ENCODE assay signal across 1 cellular context in the genomic region with DNA sequence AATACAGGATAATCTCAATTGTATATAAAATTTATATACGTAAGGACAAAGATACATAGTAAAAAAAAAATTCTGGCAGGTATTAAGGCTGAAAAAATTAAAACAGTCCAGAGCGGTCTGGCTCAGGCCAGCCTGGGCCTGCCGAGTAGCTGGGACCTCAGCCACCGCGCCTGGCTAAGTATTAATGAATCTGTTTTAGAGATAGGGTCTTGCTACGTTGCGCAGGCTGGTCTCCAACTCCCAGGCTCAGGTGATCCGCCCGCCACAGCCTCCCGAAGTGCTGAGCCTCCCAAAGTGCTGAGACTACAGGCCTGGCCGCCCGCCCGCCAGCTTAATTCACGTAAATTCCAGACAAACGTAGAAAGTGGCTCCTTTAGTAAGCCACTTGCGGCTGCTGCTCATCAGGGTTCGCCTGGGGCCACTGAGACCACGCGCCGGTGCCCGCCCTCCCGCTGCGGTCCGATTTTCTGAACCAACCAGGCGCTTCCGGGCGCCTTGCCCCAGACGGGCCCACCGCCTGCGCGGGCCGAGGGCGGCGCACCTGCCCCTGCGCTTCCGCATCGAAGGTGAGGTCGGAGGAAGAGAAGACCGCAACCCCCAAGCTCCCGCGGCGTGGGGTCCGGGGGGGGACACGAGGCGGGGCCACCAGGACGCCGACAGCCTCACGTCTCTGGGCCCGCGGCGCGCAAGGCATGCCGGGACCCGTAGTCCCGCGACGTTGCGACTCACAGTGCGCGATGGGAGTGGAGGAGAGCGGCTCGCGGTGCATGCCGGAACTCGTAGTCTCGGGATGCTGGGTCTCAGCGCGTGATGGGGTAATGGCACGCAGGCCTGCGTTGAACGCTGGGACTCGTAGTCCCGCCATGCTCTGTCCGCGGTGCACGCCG.
A peak's percentile ranks its signal among the peaks of the same experiment; 100 is the strongest.
TF ChIP-seq lines count a peak whose summit lies in the region.

No MANE protein-coding gene starts in this region.

TF ChIP-seq in HEK293, 187 proteins besides CTCF, POLR2A, EP300 and RAD21 (continued from another document and continues in another):
- TF ChIP-seq ZNF391 (tag by site-specific recombination; IDR thresholded peaks at IDR 0.05; ENCODE audit: borderline replicate concordance, low read depth) (no peak), ZNF416 (tag by site-specific recombination; IDR thresholded peaks at IDR 0.05) (no peak), ZFP37 (tag by site-specific recombination; IDR thresholded peaks at IDR 0.05) (peak; percentile 85), ZNF19 (tag by site-specific recombination; IDR thresholded peaks at IDR 0.05; ENCODE audit: low read depth) (no peak), ZNF549 (tag by site-specific recombination; IDR thresholded peaks at IDR 0.05) (no peak), KLF16 (tag by site-specific recombination; IDR thresholded peaks at IDR 0.05) (peak; percentile 65; the same call in 1 of the 2 replicates), ZIC2 (tag by site-specific recombination; IDR thresholded peaks at IDR 0.05) (peak; percentile 95), ZNF302 (tag by site-specific recombination; IDR thresholded peaks at IDR 0.05; ENCODE audit: low read depth) (no peak), YY2 (tag by site-specific recombination; IDR thresholded peaks at IDR 0.05) (peak; percentile 97), ZNF324 (tag by site-specific recombination; IDR thresholded peaks at IDR 0.05) (peak; percentile 54; the same call in 1 of the 2 replicates), ZNF292 (tag by site-specific recombination; IDR thresholded peaks at IDR 0.05; ENCODE audit: borderline replicate concordance, low read depth) (no peak), KLF8 (tag by site-specific recombination; IDR thresholded peaks at IDR 0.05) (peak; percentile 79; the same call in 1 of the 2 replicates), ZNF701 (tag by site-specific recombination; IDR thresholded peaks at IDR 0.05) (no peak), ZNF76 (tag by site-specific recombination; IDR thresholded peaks at IDR 0.05; ENCODE audit: borderline replicate concordance, low read depth) (peak; percentile 100), ZNF366 (tag by site-specific recombination; conservative IDR thresholded peaks at IDR 0.05) (peak; percentile 63), ZNF529 (tag by site-specific recombination; IDR thresholded peaks at IDR 0.05; ENCODE audit: insufficient replicate concordance) (no peak), ZSCAN30 (tag by site-specific recombination; IDR thresholded peaks at IDR 0.05) (peak; percentile 83), ZNF747 (tag by site-specific recombination; IDR thresholded peaks at IDR 0.05) (no peak), ZNF174 (tag by site-specific recombination; IDR thresholded peaks at IDR 0.05) (no peak), ZNF404 (tag by site-specific recombination; IDR thresholded peaks at IDR 0.05) (no peak), ZNF629 (tag by site-specific recombination; IDR thresholded peaks at IDR 0.05) (no peak), KLF1 (tag by site-specific recombination; IDR thresholded peaks at IDR 0.05) (peak; percentile 50), GLIS2 (tag by site-specific recombination; IDR thresholded peaks at IDR 0.05) (peak; percentile 100), ZNF239 (tag by site-specific recombination; IDR thresholded peaks at IDR 0.05) (no peak), ZBTB17 (tag by site-specific recombination; IDR thresholded peaks at IDR 0.05) (peak; percentile 85), ZFP69B (tag by site-specific recombination; IDR thresholded peaks at IDR 0.05) (peak; percentile 97), ZNF660 (tag by site-specific recombination; IDR thresholded peaks at IDR 0.05) (peak; percentile 56; the same call in 1 of the 2 replicates), ZNF169 (tag by site-specific recombination; IDR thresholded peaks at IDR 0.05) (no peak), ZNF335 (tag by site-specific recombination; conservative IDR thresholded peaks at IDR 0.05) (peak; percentile 96), ZNF664 (tag by site-specific recombination; IDR thresholded peaks at IDR 0.05) (no peak), ZNF132 (tag by site-specific recombination; IDR thresholded peaks at IDR 0.05; ENCODE audit: borderline replicate concordance) (no peak), ZNF677 (tag by site-specific recombination; IDR thresholded peaks at IDR 0.05) (no peak), SCRT1 (tag by site-specific recombination; IDR thresholded peaks at IDR 0.05; ENCODE audit: borderline replicate concordance) (0 out of 2 replicates have a peak, but pooled peaks have one; percentile 8), ZNF121 (tag by site-specific recombination; IDR thresholded peaks at IDR 0.05) (peak; percentile 93), EGR2 (tag by site-specific recombination; IDR thresholded peaks at IDR 0.05; ENCODE audit: low read depth) (peak; percentile 77), ZNF514 (tag by site-specific recombination; IDR thresholded peaks at IDR 0.05) (no peak)
- TF ChIP-seq, protein P1, sequence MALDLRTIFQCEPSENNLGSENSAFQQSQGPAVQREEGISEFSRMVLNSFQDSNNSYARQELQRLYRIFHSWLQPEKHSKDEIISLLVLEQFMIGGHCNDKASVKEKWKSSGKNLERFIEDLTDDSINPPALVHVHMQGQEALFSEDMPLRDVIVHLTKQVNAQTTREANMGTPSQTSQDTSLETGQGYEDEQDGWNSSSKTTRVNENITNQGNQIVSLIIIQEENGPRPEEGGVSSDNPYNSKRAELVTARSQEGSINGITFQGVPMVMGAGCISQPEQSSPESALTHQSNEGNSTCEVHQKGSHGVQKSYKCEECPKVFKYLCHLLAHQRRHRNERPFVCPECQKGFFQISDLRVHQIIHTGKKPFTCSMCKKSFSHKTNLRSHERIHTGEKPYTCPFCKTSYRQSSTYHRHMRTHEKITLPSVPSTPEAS (tag by site-specific recombination; IDR thresholded peaks at IDR 0.05): 0 out of 2 replicates have a peak, but pooled peaks have one; percentile 5
- TF ChIP-seq, protein P2, sequence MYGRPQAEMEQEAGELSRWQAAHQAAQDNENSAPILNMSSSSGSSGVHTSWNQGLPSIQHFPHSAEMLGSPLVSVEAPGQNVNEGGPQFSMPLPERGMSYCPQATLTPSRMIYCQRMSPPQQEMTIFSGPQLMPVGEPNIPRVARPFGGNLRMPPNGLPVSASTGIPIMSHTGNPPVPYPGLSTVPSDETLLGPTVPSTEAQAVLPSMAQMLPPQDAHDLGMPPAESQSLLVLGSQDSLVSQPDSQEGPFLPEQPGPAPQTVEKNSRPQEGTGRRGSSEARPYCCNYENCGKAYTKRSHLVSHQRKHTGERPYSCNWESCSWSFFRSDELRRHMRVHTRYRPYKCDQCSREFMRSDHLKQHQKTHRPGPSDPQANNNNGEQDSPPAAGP (tag by site-specific recombination; IDR thresholded peaks at IDR 0.05): peak; percentile 42
- TF ChIP-seq, protein P3, sequence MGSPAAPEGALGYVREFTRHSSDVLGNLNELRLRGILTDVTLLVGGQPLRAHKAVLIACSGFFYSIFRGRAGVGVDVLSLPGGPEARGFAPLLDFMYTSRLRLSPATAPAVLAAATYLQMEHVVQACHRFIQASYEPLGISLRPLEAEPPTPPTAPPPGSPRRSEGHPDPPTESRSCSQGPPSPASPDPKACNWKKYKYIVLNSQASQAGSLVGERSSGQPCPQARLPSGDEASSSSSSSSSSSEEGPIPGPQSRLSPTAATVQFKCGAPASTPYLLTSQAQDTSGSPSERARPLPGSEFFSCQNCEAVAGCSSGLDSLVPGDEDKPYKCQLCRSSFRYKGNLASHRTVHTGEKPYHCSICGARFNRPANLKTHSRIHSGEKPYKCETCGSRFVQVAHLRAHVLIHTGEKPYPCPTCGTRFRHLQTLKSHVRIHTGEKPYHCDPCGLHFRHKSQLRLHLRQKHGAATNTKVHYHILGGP (tag by site-specific recombination; IDR thresholded peaks at IDR 0.05): no peak
- TF ChIP-seq, protein P4, sequence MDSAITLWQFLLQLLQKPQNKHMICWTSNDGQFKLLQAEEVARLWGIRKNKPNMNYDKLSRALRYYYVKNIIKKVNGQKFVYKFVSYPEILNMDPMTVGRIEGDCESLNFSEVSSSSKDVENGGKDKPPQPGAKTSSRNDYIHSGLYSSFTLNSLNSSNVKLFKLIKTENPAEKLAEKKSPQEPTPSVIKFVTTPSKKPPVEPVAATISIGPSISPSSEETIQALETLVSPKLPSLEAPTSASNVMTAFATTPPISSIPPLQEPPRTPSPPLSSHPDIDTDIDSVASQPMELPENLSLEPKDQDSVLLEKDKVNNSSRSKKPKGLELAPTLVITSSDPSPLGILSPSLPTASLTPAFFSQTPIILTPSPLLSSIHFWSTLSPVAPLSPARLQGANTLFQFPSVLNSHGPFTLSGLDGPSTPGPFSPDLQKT (IDR thresholded peaks at IDR 0.05; ENCODE audit: borderline replicate concordance, low read depth, low read length): no peak
- TF ChIP-seq, protein P5, sequence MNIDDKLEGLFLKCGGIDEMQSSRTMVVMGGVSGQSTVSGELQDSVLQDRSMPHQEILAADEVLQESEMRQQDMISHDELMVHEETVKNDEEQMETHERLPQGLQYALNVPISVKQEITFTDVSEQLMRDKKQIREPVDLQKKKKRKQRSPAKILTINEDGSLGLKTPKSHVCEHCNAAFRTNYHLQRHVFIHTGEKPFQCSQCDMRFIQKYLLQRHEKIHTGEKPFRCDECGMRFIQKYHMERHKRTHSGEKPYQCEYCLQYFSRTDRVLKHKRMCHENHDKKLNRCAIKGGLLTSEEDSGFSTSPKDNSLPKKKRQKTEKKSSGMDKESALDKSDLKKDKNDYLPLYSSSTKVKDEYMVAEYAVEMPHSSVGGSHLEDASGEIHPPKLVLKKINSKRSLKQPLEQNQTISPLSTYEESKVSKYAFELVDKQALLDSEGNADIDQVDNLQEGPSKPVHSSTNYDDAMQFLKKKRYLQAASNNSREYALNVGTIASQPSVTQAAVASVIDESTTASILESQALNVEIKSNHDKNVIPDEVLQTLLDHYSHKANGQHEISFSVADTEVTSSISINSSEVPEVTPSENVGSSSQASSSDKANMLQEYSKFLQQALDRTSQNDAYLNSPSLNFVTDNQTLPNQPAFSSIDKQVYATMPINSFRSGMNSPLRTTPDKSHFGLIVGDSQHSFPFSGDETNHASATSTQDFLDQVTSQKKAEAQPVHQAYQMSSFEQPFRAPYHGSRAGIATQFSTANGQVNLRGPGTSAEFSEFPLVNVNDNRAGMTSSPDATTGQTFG (tag by site-specific recombination; IDR thresholded peaks at IDR 0.05; ENCODE audit: borderline replicate concordance): no peak
- TF ChIP-seq, protein P6, sequence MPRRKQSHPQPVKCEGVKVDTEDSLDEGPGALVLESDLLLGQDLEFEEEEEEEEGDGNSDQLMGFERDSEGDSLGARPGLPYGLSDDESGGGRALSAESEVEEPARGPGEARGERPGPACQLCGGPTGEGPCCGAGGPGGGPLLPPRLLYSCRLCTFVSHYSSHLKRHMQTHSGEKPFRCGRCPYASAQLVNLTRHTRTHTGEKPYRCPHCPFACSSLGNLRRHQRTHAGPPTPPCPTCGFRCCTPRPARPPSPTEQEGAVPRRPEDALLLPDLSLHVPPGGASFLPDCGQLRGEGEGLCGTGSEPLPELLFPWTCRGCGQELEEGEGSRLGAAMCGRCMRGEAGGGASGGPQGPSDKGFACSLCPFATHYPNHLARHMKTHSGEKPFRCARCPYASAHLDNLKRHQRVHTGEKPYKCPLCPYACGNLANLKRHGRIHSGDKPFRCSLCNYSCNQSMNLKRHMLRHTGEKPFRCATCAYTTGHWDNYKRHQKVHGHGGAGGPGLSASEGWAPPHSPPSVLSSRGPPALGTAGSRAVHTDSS (tag by site-specific recombination; IDR thresholded peaks at IDR 0.05): peak; percentile 46
- TF ChIP-seq, protein P7, sequence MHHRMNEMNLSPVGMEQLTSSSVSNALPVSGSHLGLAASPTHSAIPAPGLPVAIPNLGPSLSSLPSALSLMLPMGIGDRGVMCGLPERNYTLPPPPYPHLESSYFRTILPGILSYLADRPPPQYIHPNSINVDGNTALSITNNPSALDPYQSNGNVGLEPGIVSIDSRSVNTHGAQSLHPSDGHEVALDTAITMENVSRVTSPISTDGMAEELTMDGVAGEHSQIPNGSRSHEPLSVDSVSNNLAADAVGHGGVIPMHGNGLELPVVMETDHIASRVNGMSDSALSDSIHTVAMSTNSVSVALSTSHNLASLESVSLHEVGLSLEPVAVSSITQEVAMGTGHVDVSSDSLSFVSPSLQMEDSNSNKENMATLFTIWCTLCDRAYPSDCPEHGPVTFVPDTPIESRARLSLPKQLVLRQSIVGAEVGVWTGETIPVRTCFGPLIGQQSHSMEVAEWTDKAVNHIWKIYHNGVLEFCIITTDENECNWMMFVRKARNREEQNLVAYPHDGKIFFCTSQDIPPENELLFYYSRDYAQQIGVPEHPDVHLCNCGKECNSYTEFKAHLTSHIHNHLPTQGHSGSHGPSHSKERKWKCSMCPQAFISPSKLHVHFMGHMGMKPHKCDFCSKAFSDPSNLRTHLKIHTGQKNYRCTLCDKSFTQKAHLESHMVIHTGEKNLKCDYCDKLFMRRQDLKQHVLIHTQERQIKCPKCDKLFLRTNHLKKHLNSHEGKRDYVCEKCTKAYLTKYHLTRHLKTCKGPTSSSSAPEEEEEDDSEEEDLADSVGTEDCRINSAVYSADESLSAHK (tag by site-specific recombination; IDR thresholded peaks at IDR 0.05): no peak; the same call in 1 of the 2 replicates
- TF ChIP-seq, protein P8, sequence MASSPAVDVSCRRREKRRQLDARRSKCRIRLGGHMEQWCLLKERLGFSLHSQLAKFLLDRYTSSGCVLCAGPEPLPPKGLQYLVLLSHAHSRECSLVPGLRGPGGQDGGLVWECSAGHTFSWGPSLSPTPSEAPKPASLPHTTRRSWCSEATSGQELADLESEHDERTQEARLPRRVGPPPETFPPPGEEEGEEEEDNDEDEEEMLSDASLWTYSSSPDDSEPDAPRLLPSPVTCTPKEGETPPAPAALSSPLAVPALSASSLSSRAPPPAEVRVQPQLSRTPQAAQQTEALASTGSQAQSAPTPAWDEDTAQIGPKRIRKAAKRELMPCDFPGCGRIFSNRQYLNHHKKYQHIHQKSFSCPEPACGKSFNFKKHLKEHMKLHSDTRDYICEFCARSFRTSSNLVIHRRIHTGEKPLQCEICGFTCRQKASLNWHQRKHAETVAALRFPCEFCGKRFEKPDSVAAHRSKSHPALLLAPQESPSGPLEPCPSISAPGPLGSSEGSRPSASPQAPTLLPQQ (tag by site-specific recombination; IDR thresholded peaks at IDR 0.05): peak; percentile 99
- TF ChIP-seq, protein P9, sequence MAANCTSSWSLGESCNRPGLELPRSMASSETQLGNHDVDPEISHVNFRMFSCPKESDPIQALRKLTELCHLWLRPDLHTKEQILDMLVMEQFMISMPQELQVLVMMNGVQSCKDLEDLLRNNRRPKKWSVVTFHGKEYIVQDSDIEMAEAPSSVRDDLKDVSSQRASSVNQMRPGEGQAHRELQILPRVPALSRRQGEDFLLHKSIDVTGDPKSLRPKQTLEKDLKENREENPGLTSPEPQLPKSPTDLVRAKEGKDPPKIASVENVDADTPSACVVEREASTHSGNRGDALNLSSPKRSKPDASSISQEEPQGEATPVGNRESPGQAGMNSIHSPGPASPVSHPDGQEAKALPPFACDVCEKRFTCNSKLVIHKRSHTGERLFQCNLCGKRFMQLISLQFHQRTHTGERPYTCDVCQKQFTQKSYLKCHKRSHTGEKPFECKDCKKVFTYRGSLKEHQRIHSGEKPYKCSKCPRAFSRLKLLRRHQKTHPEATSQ (tag by site-specific recombination; IDR thresholded peaks at IDR 0.05): peak; percentile 65
